20 cellular contexts compared by ENCODE assay signal in the genomic region with DNA sequence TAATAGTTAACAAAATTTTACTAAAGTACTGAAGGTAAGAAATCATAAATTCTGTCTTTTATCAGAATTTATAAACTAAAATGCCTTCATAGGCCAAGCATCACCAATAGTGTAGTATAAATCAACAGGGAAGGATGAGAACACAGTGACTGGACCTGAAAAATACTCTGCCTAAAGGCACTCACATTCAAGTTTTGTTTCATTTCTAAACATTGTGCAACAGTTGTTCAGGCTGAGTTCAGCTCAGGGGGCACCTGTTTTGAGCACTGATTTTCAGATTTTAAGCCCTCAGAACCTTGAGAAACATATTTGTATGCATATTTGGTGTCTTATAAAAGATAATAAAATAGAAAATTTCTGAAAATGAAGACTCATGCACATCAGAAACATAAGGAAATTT.
"Had no signal": no experiment of that assay in that cellular context is flagged by ENCODE, and none has a peak within 500 bp of the region (broad histone marks: within the 10 kb centered on the region; RNA-seq: fewer than 3 reads in every experiment).

No MANE protein-coding gene starts in this region.

- H3K27me3 ChIP-seq: SJSA1 had no signal

- H3K9me3 ChIP-seq: SJSA1 had no signal

- H3K4me3 ChIP-seq: SJSA1, SK-N-MC had no signal

- H3K27ac ChIP-seq: SJSA1, SK-N-MC had no signal

- H3K4me1 ChIP-seq: SJSA1 had no signal

- DNase-seq: KBM-7, MV-4-11, NCI-H1048, NCI-H1105, NCI-H1417, NCI-H1436 treated with DMSO at 0.1 percent for 48 hours, NCI-H1694, NCI-H187 treated with DMSO at 0.1 percent for 48 hours, NCI-H2029 treated with DMSO at 0.1 percent for 48 hours, NCI-H2171 treated with DMSO at 0.1 percent for 48 hours, NCI-H2227 treated with DMSO at 0.1 percent for 48 hours, NCI-H510A, NCI-H524 treated with DMSO at 0.1 percent for 48 hours, NCI-H69, NCI-H774, Right ventricle myocardium superior, RPMI8226, SIG-M5 had no signal
